In the genomic region with DNA sequence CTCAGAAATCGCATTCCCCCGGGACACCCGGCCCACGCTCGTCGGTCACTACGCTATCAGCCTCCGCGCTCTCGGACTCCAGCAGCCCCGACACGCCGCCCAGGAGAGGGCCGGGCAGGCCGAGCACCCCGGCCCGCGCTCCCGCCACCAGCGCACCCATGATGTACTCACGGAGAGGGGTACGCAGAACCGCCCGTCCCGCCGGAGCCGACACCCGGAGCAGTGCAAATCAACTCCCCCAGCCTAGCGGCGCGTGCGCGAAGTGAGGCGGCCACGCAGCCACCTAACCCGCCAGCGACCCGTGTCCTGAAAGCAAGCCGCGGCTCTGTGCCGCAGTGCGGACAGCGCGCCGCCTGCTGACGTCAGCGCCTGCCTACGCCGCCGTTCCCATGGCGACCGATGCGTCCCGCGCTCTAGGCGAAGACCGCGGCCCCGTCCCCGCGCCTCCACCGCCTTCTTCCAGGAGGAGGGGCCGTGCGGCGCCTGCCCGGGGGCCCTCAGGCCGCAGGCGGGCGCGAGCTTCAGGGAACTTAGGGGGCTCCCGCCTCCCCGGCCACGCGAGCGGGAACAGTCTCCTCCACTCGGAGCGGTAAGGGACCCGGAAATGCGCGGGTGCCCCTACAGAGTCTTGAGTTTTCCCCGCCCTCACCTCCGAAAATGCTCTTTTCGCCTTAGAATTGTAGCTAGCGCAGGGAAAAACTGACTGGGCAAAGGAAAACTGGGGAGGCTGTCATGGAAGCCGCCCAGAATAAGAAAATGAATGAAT, we compare ENCODE assay signal across 1 cellular context.
TF ChIP-seq lines count a peak whose summit lies in the region.

A gene (minus strand): TSS at position 329 of the 766 bp plus-strand sequence. CDS start 5,503 bp downstream, outside the sequence.

TF ChIP-seq in HepG2, 621 proteins besides CTCF, POLR2A, EP300 and RAD21 (continued from another document and continues in another):
- TF ChIP-seq WIZ (CRISPR knock-in tag; IDR thresholded peaks at IDR 0.05), result peak; percentile 91; the same call in 1 of the 2 replicates
- TF ChIP-seq TSC22D2 (CRISPR knock-in tag; IDR thresholded peaks at IDR 0.05; ENCODE audit: borderline replicate concordance), result peak; percentile 63; the same call in 1 of the 2 replicates
- peak; percentile 96 for TF ChIP-seq ZNF451 (CRISPR knock-in tag; IDR thresholded peaks at IDR 0.05)
- TF ChIP-seq, protein P1, sequence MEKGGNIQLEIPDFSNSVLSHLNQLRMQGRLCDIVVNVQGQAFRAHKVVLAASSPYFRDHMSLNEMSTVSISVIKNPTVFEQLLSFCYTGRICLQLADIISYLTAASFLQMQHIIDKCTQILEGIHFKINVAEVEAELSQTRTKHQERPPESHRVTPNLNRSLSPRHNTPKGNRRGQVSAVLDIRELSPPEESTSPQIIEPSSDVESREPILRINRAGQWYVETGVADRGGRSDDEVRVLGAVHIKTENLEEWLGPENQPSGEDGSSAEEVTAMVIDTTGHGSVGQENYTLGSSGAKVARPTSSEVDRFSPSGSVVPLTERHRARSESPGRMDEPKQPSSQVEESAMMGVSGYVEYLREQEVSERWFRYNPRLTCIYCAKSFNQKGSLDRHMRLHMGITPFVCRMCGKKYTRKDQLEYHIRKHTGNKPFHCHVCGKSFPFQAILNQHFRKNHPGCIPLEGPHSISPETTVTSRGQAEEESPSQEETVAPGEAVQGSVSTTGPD (CRISPR knock-in tag; IDR thresholded peaks at IDR 0.05), result no peak
- no peak; the same call in 1 of the 2 replicates for TF ChIP-seq ZNF326 (CRISPR knock-in tag; IDR thresholded peaks at IDR 0.05; ENCODE audit: borderline replicate concordance)
- TF ChIP-seq ZZZ3 (CRISPR knock-in tag; IDR thresholded peaks at IDR 0.05; ENCODE audit: borderline replicate concordance), result no peak
- no peak for TF ChIP-seq SIX1 (CRISPR knock-in tag; IDR thresholded peaks at IDR 0.05; ENCODE audit: borderline replicate concordance)
- TF ChIP-seq, protein P2, sequence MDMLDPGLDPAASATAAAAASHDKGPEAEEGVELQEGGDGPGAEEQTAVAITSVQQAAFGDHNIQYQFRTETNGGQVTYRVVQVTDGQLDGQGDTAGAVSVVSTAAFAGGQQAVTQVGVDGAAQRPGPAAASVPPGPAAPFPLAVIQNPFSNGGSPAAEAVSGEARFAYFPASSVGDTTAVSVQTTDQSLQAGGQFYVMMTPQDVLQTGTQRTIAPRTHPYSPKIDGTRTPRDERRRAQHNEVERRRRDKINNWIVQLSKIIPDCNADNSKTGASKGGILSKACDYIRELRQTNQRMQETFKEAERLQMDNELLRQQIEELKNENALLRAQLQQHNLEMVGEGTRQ (IDR thresholded peaks at IDR 0.05; ENCODE audit: low read depth, low read length), result no peak
- TF ChIP-seq, protein P2 (CRISPR knock-in tag; IDR thresholded peaks at IDR 0.05; ENCODE audit: borderline replicate concordance), result peak; percentile 59; the same call in 1 of the 2 replicates
- no peak for TF ChIP-seq SOX6 (IDR thresholded peaks at IDR 0.05)
- peak; percentile 77; the same call in 1 of the 2 replicates for TF ChIP-seq SOX6 (CRISPR knock-in tag; IDR thresholded peaks at IDR 0.05)
- peak; percentile 95; the same call in 1 of the 2 replicates for TF ChIP-seq ZNF891 (CRISPR knock-in tag; IDR thresholded peaks at IDR 0.05)
- TF ChIP-seq FOXA3 (CRISPR knock-in tag; IDR thresholded peaks at IDR 0.05), result peak; percentile 37; the same call in 1 of the 2 replicates
- TF ChIP-seq CHCHD3 (CRISPR knock-in tag; IDR thresholded peaks at IDR 0.05), result peak; percentile 96; the same call in 1 of the 2 replicates
- peak; percentile 67; the same call in 1 of the 2 replicates for TF ChIP-seq ZNF253 (CRISPR knock-in tag; IDR thresholded peaks at IDR 0.05; ENCODE audit: borderline replicate concordance)
- TF ChIP-seq MAZ (IDR thresholded peaks at IDR 0.05; ENCODE audit: borderline replicate concordance, low read depth, low read length), result peak; percentile 38; the same call in 1 of the 2 replicates
- TF ChIP-seq MAZ (CRISPR knock-in tag; IDR thresholded peaks at IDR 0.05; ENCODE audit: low read depth), result peak; percentile 83
- peak; percentile 69 for TF ChIP-seq YY1 (IDR thresholded peaks at IDR 0.05; ENCODE audit: insufficient read depth, insufficient replicate concordance, low read depth, low read length)
- TF ChIP-seq, protein P3, sequence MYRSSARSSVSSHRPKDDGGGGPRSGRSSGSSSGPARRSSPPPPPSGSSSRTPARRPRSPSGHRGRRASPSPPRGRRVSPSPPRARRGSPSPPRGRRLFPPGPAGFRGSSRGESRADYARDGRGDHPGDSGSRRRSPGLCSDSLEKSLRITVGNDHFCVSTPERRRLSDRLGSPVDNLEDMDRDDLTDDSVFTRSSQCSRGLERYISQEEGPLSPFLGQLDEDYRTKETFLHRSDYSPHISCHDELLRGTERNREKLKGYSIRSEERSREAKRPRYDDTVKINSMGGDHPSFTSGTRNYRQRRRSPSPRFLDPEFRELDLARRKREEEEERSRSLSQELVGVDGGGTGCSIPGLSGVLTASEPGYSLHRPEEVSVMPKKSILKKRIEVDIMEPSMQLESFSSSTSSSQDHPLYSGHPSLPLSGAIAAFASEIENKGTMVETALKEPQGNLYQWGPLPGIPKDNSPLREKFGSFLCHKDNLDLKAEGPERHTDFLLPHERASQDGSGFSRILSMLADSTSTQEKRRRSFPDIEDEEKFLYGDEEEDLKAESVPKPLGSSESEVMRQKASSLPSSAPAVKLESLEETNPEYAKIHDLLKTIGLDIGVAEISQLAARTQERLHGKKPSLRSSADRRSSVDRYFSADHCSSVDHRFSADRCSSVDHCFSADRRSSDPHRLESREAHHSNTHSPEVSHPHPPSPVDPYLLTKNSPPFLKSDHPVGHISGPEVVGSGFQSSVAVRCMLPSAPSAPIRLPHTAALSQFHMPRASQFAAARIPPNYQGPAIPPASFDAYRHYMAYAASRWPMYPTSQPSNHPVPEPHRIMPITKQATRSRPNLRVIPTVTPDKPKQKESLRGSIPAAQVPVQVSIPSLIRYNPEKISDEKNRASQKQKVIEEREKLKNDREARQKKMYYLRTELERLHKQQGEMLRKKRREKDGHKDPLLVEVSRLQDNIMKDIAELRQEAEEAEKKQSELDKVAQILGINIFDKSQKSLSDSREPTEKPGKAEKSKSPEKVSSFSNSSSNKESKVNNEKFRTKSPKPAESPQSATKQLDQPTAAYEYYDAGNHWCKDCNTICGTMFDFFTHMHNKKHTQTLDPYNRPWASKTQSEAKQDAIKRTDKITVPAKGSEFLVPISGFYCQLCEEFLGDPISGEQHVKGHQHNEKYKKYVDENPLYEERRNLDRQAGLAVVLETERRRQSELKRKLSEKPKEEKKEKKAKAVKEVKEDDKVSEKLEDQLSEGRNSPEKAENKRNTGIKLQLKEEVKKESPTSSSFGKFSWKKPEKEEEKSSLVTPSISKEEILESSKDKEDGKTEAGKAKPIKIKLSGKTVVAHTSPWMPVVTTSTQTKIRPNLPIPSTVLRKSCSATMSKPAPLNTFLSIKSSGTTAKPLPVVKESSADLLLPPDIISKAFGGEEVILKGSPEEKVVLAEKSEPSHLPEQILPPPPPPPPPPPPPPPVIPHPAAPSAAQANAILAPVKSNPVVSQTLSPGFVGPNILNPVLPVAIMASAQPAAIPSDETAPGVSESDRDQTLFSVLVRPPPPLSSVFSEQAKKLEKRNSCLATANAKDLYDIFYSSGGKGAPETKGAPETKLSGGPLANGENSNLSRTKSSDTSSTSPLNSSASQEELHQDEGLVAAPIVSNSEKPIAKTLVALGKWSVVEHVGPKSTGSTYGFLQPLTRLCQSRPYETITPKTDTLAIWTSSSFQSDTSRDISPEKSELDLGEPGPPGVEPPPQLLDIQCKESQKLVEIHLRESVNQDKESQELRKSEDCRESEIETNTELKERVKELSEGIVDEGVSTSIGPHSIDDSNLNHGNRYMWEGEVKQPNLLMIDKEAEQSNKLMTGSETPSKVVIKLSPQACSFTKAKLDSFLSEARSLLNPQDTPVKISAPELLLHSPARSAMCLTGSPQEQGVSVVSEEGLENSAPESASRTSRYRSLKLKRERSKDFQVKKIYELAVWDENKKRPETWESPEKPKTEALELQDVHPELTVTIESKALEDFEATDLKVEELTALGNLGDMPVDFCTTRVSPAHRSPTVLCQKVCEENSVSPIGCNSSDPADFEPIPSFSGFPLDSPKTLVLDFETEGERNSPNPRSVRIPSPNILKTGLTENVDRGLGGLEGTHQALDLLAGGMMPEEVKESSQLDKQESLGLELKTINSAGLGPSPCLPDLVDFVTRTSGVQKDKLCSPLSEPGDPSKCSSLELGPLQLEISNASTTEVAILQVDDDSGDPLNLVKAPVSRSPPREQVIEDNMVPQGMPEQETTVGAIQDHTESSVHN (CRISPR knock-in tag; IDR thresholded peaks at IDR 0.05), result peak; percentile 56; the same call in 1 of the 2 replicates
- TF ChIP-seq MAFF (IDR thresholded peaks at IDR 0.05; ENCODE audit: low read depth, low read length), result peak; percentile 65; the same call in 1 of the 2 replicates
- TF ChIP-seq SP5 (CRISPR knock-in tag; IDR thresholded peaks at IDR 0.05; ENCODE audit: borderline replicate concordance, low read depth), result peak; percentile 66; the same call in 1 of the 2 replicates
- no peak; the same call in 1 of the 2 replicates for TF ChIP-seq DNMT3B (CRISPR knock-in tag; conservative IDR thresholded peaks at IDR 0.05)
- TF ChIP-seq, protein P4, sequence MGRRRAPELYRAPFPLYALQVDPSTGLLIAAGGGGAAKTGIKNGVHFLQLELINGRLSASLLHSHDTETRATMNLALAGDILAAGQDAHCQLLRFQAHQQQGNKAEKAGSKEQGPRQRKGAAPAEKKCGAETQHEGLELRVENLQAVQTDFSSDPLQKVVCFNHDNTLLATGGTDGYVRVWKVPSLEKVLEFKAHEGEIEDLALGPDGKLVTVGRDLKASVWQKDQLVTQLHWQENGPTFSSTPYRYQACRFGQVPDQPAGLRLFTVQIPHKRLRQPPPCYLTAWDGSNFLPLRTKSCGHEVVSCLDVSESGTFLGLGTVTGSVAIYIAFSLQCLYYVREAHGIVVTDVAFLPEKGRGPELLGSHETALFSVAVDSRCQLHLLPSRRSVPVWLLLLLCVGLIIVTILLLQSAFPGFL (CRISPR knock-in tag; IDR thresholded peaks at IDR 0.05), result no peak
- TF ChIP-seq, protein P5, sequence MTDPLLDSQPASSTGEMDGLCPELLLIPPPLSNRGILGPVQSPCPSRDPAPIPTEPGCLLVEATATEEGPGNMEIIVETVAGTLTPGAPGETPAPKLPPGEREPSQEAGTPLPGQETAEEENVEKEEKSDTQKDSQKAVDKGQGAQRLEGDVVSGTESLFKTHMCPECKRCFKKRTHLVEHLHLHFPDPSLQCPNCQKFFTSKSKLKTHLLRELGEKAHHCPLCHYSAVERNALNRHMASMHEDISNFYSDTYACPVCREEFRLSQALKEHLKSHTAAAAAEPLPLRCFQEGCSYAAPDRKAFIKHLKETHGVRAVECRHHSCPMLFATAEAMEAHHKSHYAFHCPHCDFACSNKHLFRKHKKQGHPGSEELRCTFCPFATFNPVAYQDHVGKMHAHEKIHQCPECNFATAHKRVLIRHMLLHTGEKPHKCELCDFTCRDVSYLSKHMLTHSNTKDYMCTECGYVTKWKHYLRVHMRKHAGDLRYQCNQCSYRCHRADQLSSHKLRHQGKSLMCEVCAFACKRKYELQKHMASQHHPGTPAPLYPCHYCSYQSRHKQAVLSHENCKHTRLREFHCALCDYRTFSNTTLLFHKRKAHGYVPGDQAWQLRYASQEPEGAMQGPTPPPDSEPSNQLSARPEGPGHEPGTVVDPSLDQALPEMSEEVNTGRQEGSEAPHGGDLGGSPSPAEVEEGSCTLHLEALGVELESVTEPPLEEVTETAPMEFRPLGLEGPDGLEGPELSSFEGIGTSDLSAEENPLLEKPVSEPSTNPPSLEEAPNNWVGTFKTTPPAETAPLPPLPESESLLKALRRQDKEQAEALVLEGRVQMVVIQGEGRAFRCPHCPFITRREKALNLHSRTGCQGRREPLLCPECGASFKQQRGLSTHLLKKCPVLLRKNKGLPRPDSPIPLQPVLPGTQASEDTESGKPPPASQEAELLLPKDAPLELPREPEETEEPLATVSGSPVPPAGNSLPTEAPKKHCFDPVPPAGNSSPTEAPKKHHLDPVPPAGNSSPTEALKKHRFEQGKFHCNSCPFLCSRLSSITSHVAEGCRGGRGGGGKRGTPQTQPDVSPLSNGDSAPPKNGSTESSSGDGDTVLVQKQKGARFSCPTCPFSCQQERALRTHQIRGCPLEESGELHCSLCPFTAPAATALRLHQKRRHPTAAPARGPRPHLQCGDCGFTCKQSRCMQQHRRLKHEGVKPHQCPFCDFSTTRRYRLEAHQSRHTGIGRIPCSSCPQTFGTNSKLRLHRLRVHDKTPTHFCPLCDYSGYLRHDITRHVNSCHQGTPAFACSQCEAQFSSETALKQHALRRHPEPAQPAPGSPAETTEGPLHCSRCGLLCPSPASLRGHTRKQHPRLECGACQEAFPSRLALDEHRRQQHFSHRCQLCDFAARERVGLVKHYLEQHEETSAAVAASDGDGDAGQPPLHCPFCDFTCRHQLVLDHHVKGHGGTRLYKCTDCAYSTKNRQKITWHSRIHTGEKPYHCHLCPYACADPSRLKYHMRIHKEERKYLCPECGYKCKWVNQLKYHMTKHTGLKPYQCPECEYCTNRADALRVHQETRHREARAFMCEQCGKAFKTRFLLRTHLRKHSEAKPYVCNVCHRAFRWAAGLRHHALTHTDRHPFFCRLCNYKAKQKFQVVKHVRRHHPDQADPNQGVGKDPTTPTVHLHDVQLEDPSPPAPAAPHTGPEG (CRISPR knock-in tag; IDR thresholded peaks at IDR 0.05), result peak; percentile 95
- no peak for TF ChIP-seq PCBP1 (IDR thresholded peaks at IDR 0.05; ENCODE audit: borderline replicate concordance, low read depth, low read length)
- peak; percentile 52; the same call in 1 of the 2 replicates for TF ChIP-seq GFI1 (CRISPR knock-in tag; IDR thresholded peaks at IDR 0.05; ENCODE audit: borderline replicate concordance)
- TF ChIP-seq TGIF2 (CRISPR knock-in tag; IDR thresholded peaks at IDR 0.05), result peak; percentile 83
- peak; percentile 34; the same call in 1 of the 2 replicates for TF ChIP-seq RFXANK (CRISPR knock-in tag; IDR thresholded peaks at IDR 0.05)
- no peak for TF ChIP-seq NONO (IDR thresholded peaks at IDR 0.05)
- TF ChIP-seq NONO (CRISPR knock-in tag; conservative IDR thresholded peaks at IDR 0.05), result peak; percentile 94
- peak; percentile 75 for TF ChIP-seq FOSL2 (CRISPR knock-in tag; IDR thresholded peaks at IDR 0.05)
